Comparison of ENCODE assay signal across 8 cellular contexts in the genomic region with DNA sequence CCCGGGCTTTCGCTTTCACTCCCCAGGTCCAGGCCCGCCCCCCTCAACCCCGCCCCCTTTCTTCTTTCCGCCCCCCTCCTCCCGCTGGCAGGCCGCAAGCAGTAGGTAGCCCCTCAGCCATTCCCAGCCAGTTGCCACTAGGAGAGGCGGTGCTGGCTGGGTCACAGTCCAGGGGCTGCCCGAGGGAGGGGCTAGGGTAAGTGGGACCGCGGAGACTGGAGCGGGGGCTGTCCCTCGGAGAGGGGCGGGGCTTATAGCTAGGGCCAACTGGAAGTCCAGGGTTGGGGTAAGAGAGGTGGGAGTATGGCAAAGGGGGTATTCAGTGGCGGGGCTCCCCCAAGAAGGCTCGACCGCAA. TPM values are rescaled to one million over a fixed set of nuclear protein-coding genes. Genes with fewer than 3 reads are reported as not detected.
A peak's percentile ranks its signal among the peaks of the same experiment; 100 is the strongest.
DNase-seq lines count a peak whose midpoint lies in the region; ATAC-seq and TF ChIP-seq lines count a peak whose summit lies in the region.

No MANE protein-coding gene starts in this region.

- peaks cover 7% of the 10 kb centered on the region for H3K27me3 Mint-ChIP-seq in brain

- H3K36me3 Mint-ChIP-seq in brain, result peaks cover 43% of the 10 kb centered on the region

- H3K4me3 ChIP-seq in iPS-11a (ENCODE audit: low read depth, low read length), result peak overlapping the region; percentile 94
- peak overlapping the region; percentile 89 for H3K4me3 ChIP-seq in skeletal muscle cell (ENCODE audit: low read depth, low read length)

- H3K4me1 Mint-ChIP-seq in brain, result peaks cover 49% of the 10 kb centered on the region

- DNase-seq in A172 (ENCODE audit: low spot score) (peak; percentile 90), NCI-H2107 (lab: John Stamatoyannopoulos, UW) (peak; percentile 97), UCSD-AML1 (lab: John Stamatoyannopoulos, UW; ENCODE audit: unreplicated experiment) (peak; percentile 97), skeletal muscle cell (ENCODE audit: low read depth) (peak; percentile 94)

- H3K4me3 Mint-ChIP-seq in brain, result peak overlapping the region; percentile 94 to 100 (median 96)

- peak; percentile 53 for ATAC-seq in GM18858 (IDR thresholded peaks at IDR 0.05; ENCODE audit: unreplicated experiment)
- peak; percentile 57 for ATAC-seq in HG03066 (IDR thresholded peaks at IDR 0.05; ENCODE audit: low read depth, unreplicated experiment)

- TF ChIP-seq CTCF in brain (conservative IDR thresholded peaks at IDR 0.05), result no peak

- H3K27ac Mint-ChIP-seq in brain, result peak overlapping the region; percentile 93 to 100 (median 97)

- H3K9me3 Mint-ChIP-seq in brain, result peaks cover 0 to 2% (median 0%) of the 10 kb centered on the region in 5 experiments

RNA-seq across cellular contexts. Expression of a gene that starts 0.2 kb away (rescaled TPM):
- total RNA-seq in A172 (2014; rRNA removed; shearing (Covaris generic)), result 102 and 126 TPM in 2 replicates
- 124 TPM for polyA plus RNA-seq in brain (ENCODE audit: insufficient read depth, low read depth, low replicate concordance)

RNA-seq across cellular contexts. Expression of a gene that starts 0.7 kb away (rescaled TPM):
- total RNA-seq in A172 (2014; rRNA removed; shearing (Covaris generic)), result 30.6 and 32.1 TPM in 2 replicates
- 43.0 TPM for polyA plus RNA-seq in brain (ENCODE audit: insufficient read depth, low read depth, low replicate concordance)

RNA-seq across cellular contexts. Expression of a gene that starts 5.2 kb away (rescaled TPM):
- total RNA-seq in A172 (2014; rRNA removed; shearing (Covaris generic)), result 11.3 and 15.2 TPM in 2 replicates
- polyA plus RNA-seq in brain (ENCODE audit: insufficient read depth, low read depth, low replicate concordance), result 57.5 TPM

RNA-seq across cellular contexts. Expression of a gene that starts 10.6 kb away (rescaled TPM):
- 163 TPM in 2 replicates for total RNA-seq in A172 (2014; rRNA removed; shearing (Covaris generic))
- polyA plus RNA-seq in brain (ENCODE audit: insufficient read depth, low read depth, low replicate concordance), result 179 TPM

RNA-seq across cellular contexts. Expression of a gene that starts 14.5 kb away (rescaled TPM):
- total RNA-seq in A172 (2014; rRNA removed; shearing (Covaris generic)), result 20.8 and 24.9 TPM in 2 replicates
- 42.6 TPM for polyA plus RNA-seq in brain (ENCODE audit: insufficient read depth, low read depth, low replicate concordance)

Comparison
In these comparisons a context has a peak if more than half of its experiments do, and no peak if none do; other contexts are left out.
1. Peak in every context shown above with its lines: DNase-seq, ATAC-seq and H3K4me3 ChIP-seq.